35 cellular contexts compared by ENCODE assay signal in the genomic region with DNA sequence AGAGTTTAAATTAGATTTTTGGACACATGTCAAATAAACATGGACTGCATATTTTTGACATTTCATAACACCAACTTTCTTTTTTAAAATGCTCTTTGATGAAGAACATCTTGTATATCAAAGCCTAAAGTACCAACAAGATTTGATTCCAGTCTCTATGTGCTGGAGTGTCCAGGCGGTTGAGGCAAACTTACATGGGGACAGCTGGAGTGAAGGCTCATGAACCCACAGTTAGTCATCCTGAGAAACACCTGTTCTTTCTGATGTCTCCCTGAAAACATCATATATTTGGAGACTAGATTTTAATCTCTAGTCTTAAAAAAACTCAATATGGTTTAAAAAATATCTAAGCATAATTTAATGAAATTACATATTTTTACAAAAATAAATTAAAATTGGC.
"Had no signal": no experiment of that assay in that cellular context is flagged by ENCODE, and none has a peak within 500 bp of the region (broad histone marks: within the 10 kb centered on the region; RNA-seq: fewer than 3 reads in every experiment).

No MANE protein-coding gene starts in this region.

- H3K36me3 ChIP-seq: ascending aorta, cardiac muscle cell, Peyer's patch, WERI-Rb-1 had no signal

- H3K4me1 ChIP-seq: ascending aorta, Peyer's patch had no signal

- H3K27me3 ChIP-seq: ascending aorta, cardiac muscle cell, Peyer's patch had no signal

- H3K9me3 ChIP-seq: ascending aorta, Peyer's patch had no signal

- ATAC-seq: activated CD8-positive, alpha-beta T cell treated with anti-CD3 and anti-CD28 coated beads for 36 hours; activated T-cell treated with anti-CD3 and anti-CD28 coated beads, Interleukin-2, amount 50 U/mL, for 72 hours; activated T-helper 17 cell treated with anti-CD3 and anti-CD28 coated beads, Interleukin-2, amount 50 U/mL, for 72 hours; PC-3; Right ventricle myocardium inferior had no signal

- H3K4me3 ChIP-seq: ascending aorta, cardiac muscle cell, Peyer's patch had no signal

- H3K27ac ChIP-seq: ascending aorta, cardiac muscle cell, Peyer's patch, RWPE1, WERI-Rb-1 had no signal

- DNase-seq: activated CD4-positive, alpha-beta T cell treated with anti-CD3 and anti-CD28 coated beads for 1 hour; activated CD4-positive, alpha-beta T cell treated with anti-CD3 and anti-CD28 coated beads for 48 hours; activated CD4-positive, alpha-beta T cell treated with anti-CD3 and anti-CD28 coated beads, Interleukin-2, amount 50 U/mL, for 4 hours; activated CD4-positive, CD25-positive, alpha-beta regulatory T cell; activated CD8-positive, alpha-beta T cell treated with anti-CD3 and anti-CD28 coated beads for 36 hours; activated effector memory CD4-positive, alpha-beta T cell treated with anti-CD3 and anti-CD28 coated beads, Interleukin-2, amount 50 U/mL, for 16 hours; activated naive CD4-positive, alpha-beta T cell; activated naive CD4-positive, alpha-beta T cell treated with anti-CD3 and anti-CD28 coated beads, Interleukin-2, amount 50 U/mL, for 16 hours; activated naive CD8-positive, alpha-beta T cell treated with anti-CD3 and anti-CD28 coated beads for 36 hours; activated T-cell treated with anti-CD3 and anti-CD28 coated beads, Interleukin-2, amount 50 U/mL, for 1 hour; activated T-cell treated with anti-CD3 and anti-CD28 coated beads, Interleukin-2, amount 50 U/mL, for 72 hours; amniotic stem cell; NCI-H1105; NCI-H1417 treated with DMSO at 0.1 percent for 48 hours; NCI-H187 treated with DMSO at 0.1 percent for 48 hours; NCI-H2081; NCI-H2171 treated with DMSO at 0.1 percent for 48 hours; NCI-H226; NCI-H446 treated with DMSO at 0.1 percent for 48 hours; NCI-H524; NCI-H69; NCI-H82; PC-3; Peyer's patch; SIG-M5; SW 1271; T-helper 1 cell; T-helper 2 cell; T-helper 9 cell; WERI-Rb-1 had no signal
